In genomic region chr5:123036391-123037103, GRCh38 we compare ENCODE assay signal across 8 cellular contexts. TPM values are rescaled to one million over a fixed set of nuclear protein-coding genes. Genes with fewer than 3 reads are reported as not detected.
DNase-seq lines count a peak whose midpoint lies in the region; ATAC-seq and TF ChIP-seq lines count a peak whose summit lies in the region.

Gene PPIC (minus strand): TSS chr5:123036725. CDS start chr5:123036625, 100 bp downstream.

- peak within 1 kb of the TSS; percentile 57 for H3K4me3 Mint-ChIP-seq in stimulated activated naive CD8-positive, alpha-beta T cell treated with anti-CD3 and anti-CD28 coated beads, Interleukin-15, Interleukin-2, amounts not matched to agents 100 ng/mL and 50 ng/mL, for 24 hours

- H3K9ac ChIP-seq in SU-DHL-6 (ENCODE audit: low read length) (no peak within 1 kb of the TSS), liver (ENCODE audit: low read depth in 1 of 2, low read length in 2 of 2) (peak within 1 kb of the TSS; percentile 56 to 75)

- DNase-seq in EL = peak; percentile 84
- peak; percentile 89 for DNase-seq in HT-29 (ENCODE audit: low spot score)
- DNase-seq in effector memory CD4-positive, alpha-beta T cell = no peak
- no peak for DNase-seq in DMS153 (lab: John Stamatoyannopoulos, UW)

- H2AFZ ChIP-seq in SU-DHL-6 (ENCODE audit: low read depth, low read length, severe bottlenecking) = peak within 1 kb of the TSS; percentile 14

- no peak for TF ChIP-seq CTCF in SU-DHL-6 (IDR thresholded peaks at IDR 0.05; ENCODE audit: insufficient read depth, low read length, poor library complexity, severe bottlenecking)
- TF ChIP-seq CTCF in liver (IDR thresholded peaks at IDR 0.05; ENCODE audit: low read depth, low read length, missing input control) = no peak

- H3K27me3 Mint-ChIP-seq in stimulated activated naive CD8-positive, alpha-beta T cell treated with anti-CD3 and anti-CD28 coated beads, Interleukin-15, Interleukin-2, amounts not matched to agents 100 ng/mL and 50 ng/mL, for 24 hours = peaks cover 73% of the 10 kb centered on the region

- H3K9me2 ChIP-seq in SU-DHL-6 (replicated peaks; ENCODE audit: insufficient read depth, low read length) = no peaks in the 10 kb centered on the region

- WGBS in liver = under 1% methylated on average over 84 of the region's 84 CpGs

- TF ChIP-seq RAD21 in liver (IDR thresholded peaks at IDR 0.05) = peak in 1 of 2 donors; percentile 3

- H3K4me1 ChIP-seq in effector memory CD4-positive, alpha-beta T cell (ENCODE audit: control insufficient read depth, insufficient read depth, low read length, poor library complexity, severe bottlenecking) = peaks cover 19% of the 10 kb centered on the region
- H3K4me1 ChIP-seq in liver (ENCODE audit: control insufficient read depth in 4 of 4, insufficient read depth in 4 of 4, low read length in 3 of 4) = peaks cover 1 to 15% (median 5%) of the 10 kb centered on the region in 4 donors

- no peak within 1 kb of the TSS for H3K27ac Mint-ChIP-seq in stimulated activated naive CD8-positive, alpha-beta T cell treated with anti-CD3 and anti-CD28 coated beads, Interleukin-15, Interleukin-2, amounts not matched to agents 100 ng/mL and 50 ng/mL, for 24 hours

- H3K4me1 Mint-ChIP-seq in stimulated activated naive CD8-positive, alpha-beta T cell treated with anti-CD3 and anti-CD28 coated beads, Interleukin-15, Interleukin-2, amounts not matched to agents 100 ng/mL and 50 ng/mL, for 24 hours (ENCODE audit: low read depth) = peaks cover 8% of the 10 kb centered on the region

- H3K4me3 ChIP-seq in SU-DHL-6 (ENCODE audit: insufficient read depth, low read length, poor library complexity, severe bottlenecking) (no peak within 1 kb of the TSS), liver (ENCODE audit: low read depth in 1 of 3, low read length in 3 of 3) (peak within 1 kb of the TSS; percentile 79 to 95 (median 85))
- peak within 1 kb of the TSS; percentile 42 for H3K4me3 ChIP-seq in effector memory CD4-positive, alpha-beta T cell (ENCODE audit: insufficient read depth, low read depth, low read length, poor library complexity, severe bottlenecking)

- no peaks in the 10 kb centered on the region for H3K9me3 Mint-ChIP-seq in stimulated activated naive CD8-positive, alpha-beta T cell treated with anti-CD3 and anti-CD28 coated beads, Interleukin-15, Interleukin-2, amounts not matched to agents 100 ng/mL and 50 ng/mL, for 24 hours

- peak; percentile 57 for ATAC-seq in GM19455 (IDR thresholded peaks at IDR 0.05; ENCODE audit: unreplicated experiment)

- H3K36me3 Mint-ChIP-seq in stimulated activated naive CD8-positive, alpha-beta T cell treated with anti-CD3 and anti-CD28 coated beads, Interleukin-15, Interleukin-2, amounts not matched to agents 100 ng/mL and 50 ng/mL, for 24 hours (ENCODE audit: low read depth) = no peaks in the 10 kb centered on the region

- no peak within 1 kb of the TSS for H3K27ac ChIP-seq in SU-DHL-6 (ENCODE audit: low read depth, low read length)
- H3K27ac ChIP-seq in effector memory CD4-positive, alpha-beta T cell (ENCODE audit: insufficient read depth, low read length, poor library complexity, severe bottlenecking) = no peak within 1 kb of the TSS
- H3K27ac ChIP-seq in liver (ENCODE audit: low read depth in 1 of 2, low read length in 2 of 2) = peak within 1 kb of the TSS; percentile 94

- no peaks in the 10 kb centered on the region for H3K79me2 ChIP-seq in SU-DHL-6 (ENCODE audit: insufficient read depth, low read length)

- no peaks in the 10 kb centered on the region for H3K9me3 ChIP-seq in SU-DHL-6 (ENCODE audit: insufficient read depth, low read length)
- no peaks in the 10 kb centered on the region for H3K9me3 ChIP-seq in effector memory CD4-positive, alpha-beta T cell (ENCODE audit: control insufficient read depth, low read length)
- no peaks in the 10 kb centered on the region for H3K9me3 ChIP-seq in liver (ENCODE audit: control insufficient read depth in 4 of 4, low read length in 3 of 4)

- no peaks in the 10 kb centered on the region for H3K36me3 ChIP-seq in SU-DHL-6 (ENCODE audit: low read length)
- H3K36me3 ChIP-seq in effector memory CD4-positive, alpha-beta T cell (ENCODE audit: control insufficient read depth, insufficient read depth, low read length) = no peaks in the 10 kb centered on the region
- no peaks in the 10 kb centered on the region for H3K36me3 ChIP-seq in liver (ENCODE audit: control insufficient read depth in 4 of 4, insufficient read depth in 3 of 4, low read depth in 1 of 4, low read length in 3 of 4)

- H3K4me2 ChIP-seq in SU-DHL-6 (ENCODE audit: low read depth, low read length, poor library complexity, severe bottlenecking) = peak within 1 kb of the TSS; percentile 26

- H3K27me3 ChIP-seq in SU-DHL-6 (ENCODE audit: low read length) (no peaks in the 10 kb centered on the region), liver (ENCODE audit: control insufficient read depth in 4 of 4, insufficient read depth in 4 of 4, low read length in 3 of 4) (no peaks in the 10 kb centered on the region)
- peaks cover 22% of the 10 kb centered on the region for H3K27me3 ChIP-seq in effector memory CD4-positive, alpha-beta T cell (replicated peaks; ENCODE audit: control insufficient read depth, insufficient read depth, low read length, poor library complexity, severe bottlenecking)

- H3F3A ChIP-seq in SU-DHL-6 (ENCODE audit: insufficient read depth) = no peaks in the 10 kb centered on the region

- no peaks in the 10 kb centered on the region for H4K20me1 ChIP-seq in SU-DHL-6 (ENCODE audit: low read depth, low read length)

TF ChIP-seq in liver, 16 proteins besides CTCF, POLR2A, EP300 and RAD21:
- TF ChIP-seq TAF1 (conservative IDR thresholded peaks at IDR 0.05) = peak; percentile 41
- no peak for TF ChIP-seq JUND (IDR thresholded peaks at IDR 0.05)
- TF ChIP-seq, protein P1, sequence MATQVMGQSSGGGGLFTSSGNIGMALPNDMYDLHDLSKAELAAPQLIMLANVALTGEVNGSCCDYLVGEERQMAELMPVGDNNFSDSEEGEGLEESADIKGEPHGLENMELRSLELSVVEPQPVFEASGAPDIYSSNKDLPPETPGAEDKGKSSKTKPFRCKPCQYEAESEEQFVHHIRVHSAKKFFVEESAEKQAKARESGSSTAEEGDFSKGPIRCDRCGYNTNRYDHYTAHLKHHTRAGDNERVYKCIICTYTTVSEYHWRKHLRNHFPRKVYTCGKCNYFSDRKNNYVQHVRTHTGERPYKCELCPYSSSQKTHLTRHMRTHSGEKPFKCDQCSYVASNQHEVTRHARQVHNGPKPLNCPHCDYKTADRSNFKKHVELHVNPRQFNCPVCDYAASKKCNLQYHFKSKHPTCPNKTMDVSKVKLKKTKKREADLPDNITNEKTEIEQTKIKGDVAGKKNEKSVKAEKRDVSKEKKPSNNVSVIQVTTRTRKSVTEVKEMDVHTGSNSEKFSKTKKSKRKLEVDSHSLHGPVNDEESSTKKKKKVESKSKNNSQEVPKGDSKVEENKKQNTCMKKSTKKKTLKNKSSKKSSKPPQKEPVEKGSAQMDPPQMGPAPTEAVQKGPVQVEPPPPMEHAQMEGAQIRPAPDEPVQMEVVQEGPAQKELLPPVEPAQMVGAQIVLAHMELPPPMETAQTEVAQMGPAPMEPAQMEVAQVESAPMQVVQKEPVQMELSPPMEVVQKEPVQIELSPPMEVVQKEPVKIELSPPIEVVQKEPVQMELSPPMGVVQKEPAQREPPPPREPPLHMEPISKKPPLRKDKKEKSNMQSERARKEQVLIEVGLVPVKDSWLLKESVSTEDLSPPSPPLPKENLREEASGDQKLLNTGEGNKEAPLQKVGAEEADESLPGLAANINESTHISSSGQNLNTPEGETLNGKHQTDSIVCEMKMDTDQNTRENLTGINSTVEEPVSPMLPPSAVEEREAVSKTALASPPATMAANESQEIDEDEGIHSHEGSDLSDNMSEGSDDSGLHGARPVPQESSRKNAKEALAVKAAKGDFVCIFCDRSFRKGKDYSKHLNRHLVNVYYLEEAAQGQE (IDR thresholded peaks at IDR 0.05) = peak; percentile 24
- peak; percentile 47 to 67 for TF ChIP-seq RXRA (IDR thresholded peaks at IDR 0.05)
- peak; percentile 52 to 60 for TF ChIP-seq HNF4A (conservative IDR thresholded peaks at IDR 0.05)
- no peak for TF ChIP-seq FOXA2 (IDR thresholded peaks at IDR 0.05)

RNA-seq across cellular contexts. Expression of gene PPIC, which starts in this region (rescaled TPM):
- total RNA-seq in HT-29 (2014; rRNA removed; shearing (Covaris generic)) = 23.3 and 26.3 TPM in 2 replicates
- total RNA-seq in liver = 10 to 100 TPM; 13.3 to 14.6 TPM
- polyA plus RNA-seq in liver = 10 to 100 TPM; 20.0 to 26.3 TPM

Comparison
In these comparisons a context has a peak if more than half of its experiments do, and no peak if none do; other contexts are left out.
1. DNase-seq: peak in EL (single experiment) and HT-29 (single experiment); none in effector memory CD4-positive, alpha-beta T cell (0 of 3) and DMS153 (single experiment).
2. H3K27ac ChIP-seq: peak in liver (2 of 2); none in SU-DHL-6 (single experiment) and effector memory CD4-positive, alpha-beta T cell (single experiment).